ENCODE assay signal across 23 cellular contexts in the genomic region with DNA sequence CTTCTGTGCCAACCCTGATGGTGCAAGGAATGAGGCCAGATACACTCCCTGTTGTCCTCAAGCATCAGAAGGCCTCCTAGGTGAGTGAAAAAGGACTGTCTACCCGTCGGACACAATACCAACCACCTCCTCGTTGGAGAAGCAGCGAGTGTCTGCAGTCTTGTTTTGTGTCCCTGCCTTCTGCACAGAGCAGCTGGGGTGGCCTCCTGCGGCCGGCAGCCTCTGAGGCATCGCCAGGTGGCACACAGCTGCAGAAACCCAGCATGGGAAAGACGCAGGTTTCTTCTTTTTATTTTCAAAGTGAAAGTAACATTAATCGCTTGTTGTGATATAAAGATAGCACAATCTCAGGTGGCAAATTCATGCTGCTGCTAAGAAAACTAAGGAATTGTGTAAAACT.
DNase-seq lines count a peak whose midpoint lies in the region; ATAC-seq and TF ChIP-seq lines count a peak whose summit lies in the region.
"Had no signal": no experiment of that assay in that cellular context is flagged by ENCODE, and none has a peak within 500 bp of the region (broad histone marks: within the 10 kb centered on the region; RNA-seq: fewer than 3 reads in every experiment).

No MANE protein-coding gene starts in this region.

- ATAC-seq in HG02571 (IDR thresholded peaks at IDR 0.05; ENCODE audit: unreplicated experiment): no peak
- no peak for ATAC-seq in GM18858 (IDR thresholded peaks at IDR 0.05; ENCODE audit: unreplicated experiment)
- ATAC-seq: activated T-cell treated with anti-CD3 and anti-CD28 coated beads, Interleukin-2, amount 50 U/mL, for 4 hours; heart left ventricle; psoas muscle had no signal

- H3K4me3 ChIP-seq in brain microvascular endothelial cell (ENCODE audit: low read depth, low read length): no peak overlapping the region
- H3K4me3 ChIP-seq: GM23248, heart left ventricle, left ventricle myocardium inferior, psoas muscle had no signal

- no peaks in the 10 kb centered on the region for H3K36me3 ChIP-seq in brain microvascular endothelial cell (replicated peaks)
- H3K36me3 ChIP-seq: BE2C, heart left ventricle, left ventricle myocardium inferior had no signal

- no peak overlapping the region for H3K27ac ChIP-seq in brain microvascular endothelial cell
- H3K27ac ChIP-seq: GM23248, heart left ventricle, left ventricle myocardium inferior, psoas muscle had no signal

- H3K9me3 Mint-ChIP-seq in osteocyte (ENCODE audit: unreplicated experiment): no peaks in the 10 kb centered on the region

- no peak for TF ChIP-seq CTCF in osteocyte (IDR thresholded peaks at IDR 0.05)
- no peak for TF ChIP-seq CTCF in brain microvascular endothelial cell (IDR thresholded peaks at IDR 0.05; ENCODE audit: low read depth, low read length, missing control alignments)

- H3K36me3 Mint-ChIP-seq in osteocyte (ENCODE audit: unreplicated experiment): no peaks in the 10 kb centered on the region
- H3K36me3 Mint-ChIP-seq: activated naive CD4-positive, alpha-beta T cell treated with anti-CD3 and anti-CD28 coated beads, Interleukin-2, amount 10 ng/mL, durations not matched to agents 7 days and 5 days; immature natural killer cell had no signal

- H3K27ac Mint-ChIP-seq in osteocyte (ENCODE audit: unreplicated experiment): no peak overlapping the region
- H3K27ac Mint-ChIP-seq: activated B cell treated with CpG ODN at 0.5 μM for 24 hours; activated naive CD4-positive, alpha-beta T cell treated with anti-CD3 and anti-CD28 coated beads, Interleukin-2, amount 10 ng/mL, durations not matched to agents 7 days and 5 days; immature natural killer cell had no signal

- no peak overlapping the region for H3K4me3 Mint-ChIP-seq in osteocyte (ENCODE audit: unreplicated experiment)
- H3K4me3 Mint-ChIP-seq: activated B cell treated with CpG ODN at 0.5 μM for 24 hours; activated naive CD4-positive, alpha-beta T cell treated with anti-CD3 and anti-CD28 coated beads, Interleukin-2, amount 10 ng/mL, durations not matched to agents 7 days and 5 days; activated T-cell treated with anti-CD3 and anti-CD28 coated beads, Interleukin-2, amount 50 U/mL, for 4 hours; immature natural killer cell had no signal

- H3K4me1 Mint-ChIP-seq in osteocyte (ENCODE audit: unreplicated experiment): no peaks in the 10 kb centered on the region
- H3K4me1 Mint-ChIP-seq: activated B cell treated with CpG ODN at 0.5 μM for 24 hours; activated naive CD4-positive, alpha-beta T cell treated with anti-CD3 and anti-CD28 coated beads, Interleukin-2, amount 10 ng/mL, durations not matched to agents 7 days and 5 days; immature natural killer cell had no signal

- peak; percentile 39 to 78 for DNase-seq in NCI-H2081 (lab: John Stamatoyannopoulos, UW)
- no peak for DNase-seq in NCI-H2081 treated with DMSO at 0.1 percent for 48 hours (lab: John Stamatoyannopoulos, UW)
- peak; percentile 73 for DNase-seq in NCI-H146 (lab: John Stamatoyannopoulos, UW)
- DNase-seq in NCI-H774 (lab: John Stamatoyannopoulos, UW): peak; percentile 46
- DNase-seq in osteocyte (ENCODE audit: extremely low spot score, unreplicated experiment): peak; percentile 73
- no peak for DNase-seq in brain microvascular endothelial cell
- DNase-seq: 8988T; activated B cell treated with CpG ODN at 0.5 μM for 24 hours; activated naive CD4-positive, alpha-beta T cell treated with anti-CD3 and anti-CD28 coated beads, Interleukin-2, amount 10 ng/mL, durations not matched to agents 7 days and 5 days; activated T-cell treated with anti-CD3 and anti-CD28 coated beads, Interleukin-2, amount 50 U/mL, for 4 hours; BE2C; effector CD8-positive, alpha-beta T cell; GM23248; heart left ventricle; immature natural killer cell; KG1; left ventricle myocardium inferior; NCI-H1105; psoas muscle; SK-N-SH; stimulated activated CD4-positive, alpha-beta T cell treated with anti-CD3 and anti-CD28 coated beads, Interleukin-4, amount 100 ng/mL, for 4 hours had no signal

- peaks cover 22% of the 10 kb centered on the region for H3K27me3 Mint-ChIP-seq in osteocyte (ENCODE audit: unreplicated experiment)
- H3K27me3 Mint-ChIP-seq: activated B cell treated with CpG ODN at 0.5 μM for 24 hours; activated naive CD4-positive, alpha-beta T cell treated with anti-CD3 and anti-CD28 coated beads, Interleukin-2, amount 10 ng/mL, durations not matched to agents 7 days and 5 days had no signal

- in situ Hi-C loops in brain microvascular endothelial cell (cut with HindIII; ENCODE audit: low pct_ligation_motif_present, low sequenced_read_pairs): no loop called here

- H3K27me3 ChIP-seq in brain microvascular endothelial cell (replicated peaks): no peaks in the 10 kb centered on the region
- H3K27me3 ChIP-seq: BE2C had no signal

Comparison
In these comparisons a context has a peak if more than half of its experiments do, and no peak if none do; other contexts are left out.
1. DNase-seq: peak in NCI-H2081 (2 of 2), NCI-H146 (single experiment), NCI-H774 (single experiment) and osteocyte (single experiment); none in NCI-H2081 treated with DMSO at 0.1 percent for 48 hours (single experiment) and brain microvascular endothelial cell (single experiment).